In genomic region chr7:139592801-139593461, GRCh38 we compare ENCODE assay signal across 29 cellular contexts.
"Had no signal": no experiment of that assay in that cellular context is flagged by ENCODE, and none has a peak within 500 bp of the region (broad histone marks: within the 10 kb centered on the region; RNA-seq: fewer than 3 reads in every experiment).

No MANE protein-coding gene starts in this region.

- FAIRE-seq: colon, endometrium, endothelial cell of umbilical vein had no signal

- ATAC-seq: activated CD4-positive, alpha-beta T cell treated with anti-CD3 and anti-CD28 coated beads for 36 hours; activated naive CD8-positive, alpha-beta T cell treated with anti-CD3 and anti-CD28 coated beads, Interleukin-2, amount 50 U/mL, for 24 hours; body of pancreas; gastroesophageal sphincter; heart right ventricle; T-helper 17 cell had no signal

- H3K4me3 ChIP-seq: adrenal gland, body of pancreas, esophagus squamous epithelium, gastroesophageal sphincter, heart right ventricle had no signal

- H3K27ac ChIP-seq: adrenal gland, body of pancreas, epithelial cell of prostate, esophagus squamous epithelium, gastroesophageal sphincter, heart right ventricle had no signal

- DNase-seq: activated CD4-positive, alpha-beta memory T cell treated with anti-CD3 and anti-CD28 coated beads, Interleukin-2, amount 10 ng/mL, durations not matched to agents 7 days and 5 days; activated CD4-positive, alpha-beta T cell treated with anti-CD3 and anti-CD28 coated beads for 36 hours; activated CD4-positive, alpha-beta T cell treated with anti-CD3 and anti-CD28 coated beads, Interleukin-2, amount 10 ng/mL, durations not matched to agents 24 days and 14 days; activated CD4-positive, CD25-positive, alpha-beta regulatory T cell; activated CD4-positive, CD25-positive, alpha-beta regulatory T cell treated with anti-CD3 and anti-CD28 coated beads, Interleukin-2, amount 50 U/mL, for 72 hours; activated effector memory CD4-positive, alpha-beta T cell treated with anti-CD3 and anti-CD28 coated beads, Interleukin-2, amount 50 U/mL, for 16 hours; activated naive CD4-positive, alpha-beta T cell treated with anti-CD3 and anti-CD28 coated beads for 36 hours; activated naive CD8-positive, alpha-beta T cell treated with anti-CD3 and anti-CD28 coated beads for 36 hours; activated naive CD8-positive, alpha-beta T cell treated with anti-CD3 and anti-CD28 coated beads, Interleukin-2, amount 50 U/mL, for 24 hours; activated T-cell treated with anti-CD3 and anti-CD28 coated beads, Interleukin-2, amount 50 U/mL, for 1 hour; amygdala; aorta; body of pancreas; caudate nucleus; cortex of kidney; dermis blood vessel endothelial cell; effector CD8-positive, alpha-beta T cell; esophagus squamous epithelium; foreskin melanocyte; heart right ventricle; T-helper 1 cell; T-helper 17 cell; T1000 had no signal

- H3K27me3 ChIP-seq: adrenal gland, body of pancreas, esophagus squamous epithelium, gastroesophageal sphincter, heart right ventricle had no signal

- H3K9me3 ChIP-seq: adrenal gland, body of pancreas, esophagus squamous epithelium, gastroesophageal sphincter, heart right ventricle had no signal

- H3K4me1 ChIP-seq: body of pancreas, esophagus squamous epithelium had no signal
